ENCODE assay signal across 8 cellular contexts in the genomic region with DNA sequence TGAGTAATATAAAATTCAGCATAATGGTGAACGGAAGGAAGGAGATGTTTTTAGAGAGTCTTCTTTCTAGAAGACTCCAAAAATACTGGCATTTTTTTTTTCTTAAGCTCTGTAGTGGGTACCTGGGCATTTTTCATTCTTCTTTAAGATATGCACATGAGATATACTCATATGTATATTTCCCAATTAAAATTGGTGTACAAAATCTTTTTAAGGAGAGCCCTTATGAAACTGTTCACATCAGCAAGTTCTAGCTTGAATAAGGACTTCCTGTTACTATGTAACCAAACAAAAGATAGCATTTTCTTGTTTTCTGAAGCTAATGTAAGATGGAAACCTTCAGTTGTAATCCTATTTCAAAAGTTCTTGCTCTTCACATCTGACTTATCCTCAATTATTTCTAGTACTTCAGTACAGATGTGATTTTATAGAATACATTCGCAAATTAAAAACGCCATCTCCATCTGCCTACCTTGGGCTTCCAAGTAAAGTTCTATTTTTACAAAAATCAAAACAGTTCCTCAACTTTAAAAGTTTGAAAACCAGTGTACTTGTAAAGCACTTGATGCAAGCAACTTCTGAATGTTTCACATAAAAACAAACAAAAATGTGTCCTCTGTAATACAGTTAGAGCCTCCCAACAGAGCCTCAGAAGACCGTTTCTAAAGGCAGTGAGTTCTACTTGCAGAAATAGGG. TPM values are rescaled to one million over a fixed set of nuclear protein-coding genes. Genes with fewer than 3 reads are reported as not detected.
DNase-seq lines count a peak whose midpoint lies in the region; ATAC-seq and TF ChIP-seq lines count a peak whose summit lies in the region.

No MANE protein-coding gene starts in this region.

- peaks cover 12 to 35% (median 31%) of the 10 kb centered on the region in 4 donors for H3K4me1 ChIP-seq in esophagus muscularis mucosa
- H3K4me1 ChIP-seq in neural progenitor cell, result peaks cover 33% of the 10 kb centered on the region

- H3K27me3 Mint-ChIP-seq in CD14-positive monocyte (ENCODE audit: low read depth in 3 of 3), result peaks cover 0 to 2% (median 0%) of the 10 kb centered on the region in 3 donors
- H3K27me3 Mint-ChIP-seq in T-cell, result no peaks in the 10 kb centered on the region
- peaks cover 3% of the 10 kb centered on the region for H3K27me3 Mint-ChIP-seq in neural progenitor cell (ENCODE audit: insufficient read depth, low read depth)

- H3K9me3 Mint-ChIP-seq in CD14-positive monocyte, result no peaks in the 10 kb centered on the region
- no peaks in the 10 kb centered on the region for H3K9me3 Mint-ChIP-seq in T-cell
- peaks cover 2% of the 10 kb centered on the region for H3K9me3 Mint-ChIP-seq in neural progenitor cell

- TF ChIP-seq CTCF in CD14-positive monocyte (IDR thresholded peaks at IDR 0.05), result no peak
- TF ChIP-seq CTCF in esophagus muscularis mucosa (IDR thresholded peaks at IDR 0.05), result no peak
- TF ChIP-seq CTCF in neural progenitor cell (IDR thresholded peaks at IDR 0.05), result no peak

- H3K27me3 ChIP-seq in esophagus muscularis mucosa, result no peaks in the 10 kb centered on the region
- H3K27me3 ChIP-seq in neural progenitor cell, result no peaks in the 10 kb centered on the region

- CTCF ChIA-PET in T-cell (lab: Charles Lee), result no interaction called here

- POLR2A ChIA-PET in T-cell (lab: Charles Lee), result interaction anchor here (0.6 to 1.6 kb wide), 3 partner anchors 10 to 946 kb away, joined by 3 to 6 read pairs (median 4); no protein-coding TSS in a partner anchor

- H3K36me3 Mint-ChIP-seq in CD14-positive monocyte (no peaks in the 10 kb centered on the region), T-cell (peaks cover 5% of the 10 kb centered on the region), neural progenitor cell (peaks cover 11% of the 10 kb centered on the region)

- H3K4me1 Mint-ChIP-seq in CD14-positive monocyte, result peaks cover 54% of the 10 kb centered on the region
- H3K4me1 Mint-ChIP-seq in T-cell, result peaks cover 54 to 69% (median 68%) of the 10 kb centered on the region in 3 donors
- peaks cover 23% of the 10 kb centered on the region for H3K4me1 Mint-ChIP-seq in neural progenitor cell

- DNase-seq in CD14-positive monocyte (ENCODE audit: low spot score) (no peak), T-cell (no peak), esophagus muscularis mucosa (ENCODE audit: extremely low spot score) (no peak), neural progenitor cell (ENCODE audit: low spot score) (no peak), AG08396 (ENCODE audit: low spot score) (no peak)
- DNase-seq in activated CD4-positive, CD25-positive, alpha-beta regulatory T cell (lab: John Stamatoyannopoulos, UW), result no peak

- H3K27ac ChIP-seq in esophagus muscularis mucosa (replicated peaks in 1 of 4) (peak overlapping the region; percentile 88 to 94 (median 90)), neural progenitor cell (peak overlapping the region; percentile 96)

- 3% methylated on average over 4 of the region's 4 CpGs for WGBS in esophagus muscularis mucosa

- peak overlapping the region; percentile 59 for H3K9ac ChIP-seq in neural progenitor cell

- no peaks in the 10 kb centered on the region for H3K36me3 ChIP-seq in esophagus muscularis mucosa
- H3K36me3 ChIP-seq in neural progenitor cell, result no peaks in the 10 kb centered on the region

- H3K79me2 ChIP-seq in neural progenitor cell (ENCODE audit: low read depth), result peaks cover 62% of the 10 kb centered on the region

- H3K27ac Mint-ChIP-seq in CD14-positive monocyte (peak overlapping the region; percentile 91 to 97 (median 95)), T-cell (peak overlapping the region; percentile 99), neural progenitor cell (peak overlapping the region; percentile 94)

- ATAC-seq in GM18868 (IDR thresholded peaks at IDR 0.05; ENCODE audit: unreplicated experiment), result peak; percentile 24
- peak; percentile 17 for ATAC-seq in HG03280 (IDR thresholded peaks at IDR 0.05; ENCODE audit: unreplicated experiment)
- peak in 2 of 4 experiments; percentile 12 to 21 for ATAC-seq in T-cell (replicated peaks in 1 of 4)

- no peaks in the 10 kb centered on the region for H4K20me1 ChIP-seq in neural progenitor cell (ENCODE audit: low read depth)

- no peak for TF ChIP-seq POLR2A in esophagus muscularis mucosa (IDR thresholded peaks at IDR 0.05; ENCODE audit: low read depth)

- TF ChIP-seq EP300 in esophagus muscularis mucosa (IDR thresholded peaks at IDR 0.05), result no peak

- peak overlapping the region; percentile 99 for H2AFZ ChIP-seq in neural progenitor cell (replicated peaks)

- H3F3A ChIP-seq in neural progenitor cell (ENCODE audit: low read depth), result peaks cover 34% of the 10 kb centered on the region

- H3K4me3 ChIP-seq in esophagus muscularis mucosa, result peak overlapping the region; percentile 65 to 81 (median 73)
- peak overlapping the region; percentile 82 for H3K4me3 ChIP-seq in neural progenitor cell

- intact Hi-C loops in CD14-positive monocyte (cut with micrococcal nuclease) (no loop called here), esophagus muscularis mucosa (cut with DNase I) (no loop called here)

- H3K4me3 Mint-ChIP-seq in CD14-positive monocyte, result peak overlapping the region; percentile 87 to 98
- peak overlapping the region; percentile 88 to 98 (median 97) for H3K4me3 Mint-ChIP-seq in T-cell
- peak overlapping the region; percentile 98 for H3K4me3 Mint-ChIP-seq in neural progenitor cell

- H3K9me3 ChIP-seq in esophagus muscularis mucosa, result no peaks in the 10 kb centered on the region
- H3K9me3 ChIP-seq in neural progenitor cell (ENCODE audit: low read depth), result no peaks in the 10 kb centered on the region

- peak overlapping the region; percentile 89 for H3K4me2 ChIP-seq in neural progenitor cell

RNA-seq across cellular contexts. Expression of a gene that starts 0.6 kb away (rescaled TPM):
- 1 to 10 TPM; 4.8 to 8.1 TPM for polyA plus RNA-seq in CD14-positive monocyte
- total RNA-seq in T-cell, result 10 to 100 TPM in 2 of 5 donors, 1 to 10 TPM in 3; 6.1 to 12.7 (median 8.9) TPM
- 1 to 10 TPM; 7.0 to 8.9 (median 7.8) TPM for total RNA-seq in esophagus muscularis mucosa
- 10.0 and 16.3 TPM in 2 replicates for total RNA-seq in neural progenitor cell (ENCODE audit: low replicate concordance)
